ENCODE assay signal across 13 cellular contexts in genomic region chr5:134000696-134001453, GRCh38. TPM values are rescaled to one million over a fixed set of nuclear protein-coding genes. Genes with fewer than 3 reads are reported as not detected.
A peak's percentile ranks its signal among the peaks of the same experiment; 100 is the strongest.
DNase-seq lines count a peak whose midpoint lies in the region; ATAC-seq and TF ChIP-seq lines count a peak whose summit lies in the region.
"Had no signal": no experiment of that assay in that cellular context is flagged by ENCODE, and none has a peak within 500 bp of the region (broad histone marks: within the 10 kb centered on the region; RNA-seq: fewer than 3 reads in every experiment).

No MANE protein-coding gene starts in this region.

- 69 to 79% methylated on average over 5 to 10 of the region's 10 CpGs for WGBS in body of pancreas, 2 donors
- WGBS in sigmoid colon, 2 donors = 66 to 89% methylated on average over 10 of the region's 10 CpGs
- 96 to 98% methylated on average over 8 to 10 of the region's 10 CpGs for WGBS in thyroid gland, 2 donors

- H3K9me3 Mint-ChIP-seq in activated T-cell treated with anti-CD3 and anti-CD28 coated beads, Interleukin-2, amount 50 U/mL, for 24 hours = no peaks in the 10 kb centered on the region
- H3K9me3 Mint-ChIP-seq in osteocyte (ENCODE audit: unreplicated experiment) = no peaks in the 10 kb centered on the region
- H3K9me3 Mint-ChIP-seq: activated T-cell treated with anti-CD3 and anti-CD28 coated beads, Interleukin-2, amount 50 U/mL, for 4 hours had no signal

- H3K4me1 Mint-ChIP-seq in activated T-cell treated with anti-CD3 and anti-CD28 coated beads, Interleukin-2, amount 50 U/mL, for 24 hours (ENCODE audit: low read depth) = peaks cover 68% of the 10 kb centered on the region
- H3K4me1 Mint-ChIP-seq in osteocyte (ENCODE audit: unreplicated experiment) = peaks cover 41% of the 10 kb centered on the region

- H3K4me3 ChIP-seq in H7 (ENCODE audit: insufficient read depth, low read depth, low read length) = no peak overlapping the region
- H3K4me3 ChIP-seq in body of pancreas = no peak overlapping the region
- H3K4me3 ChIP-seq in sigmoid colon = no peak overlapping the region
- H3K4me3 ChIP-seq in thyroid gland (replicated peaks in 1 of 3) = no peak overlapping the region

- TF ChIP-seq POLR2A in body of pancreas (IDR thresholded peaks at IDR 0.05) = no peak
- no peak for TF ChIP-seq POLR2A in sigmoid colon (IDR thresholded peaks at IDR 0.05)
- no peak for TF ChIP-seq POLR2A in thyroid gland (IDR thresholded peaks at IDR 0.05)

- intact Hi-C loops in body of pancreas (cut with DNase I) = no loop called here
- intact Hi-C loops in sigmoid colon (cut with DNase I) = no loop called here
- intact Hi-C loops in thyroid gland (cut with DNase I) = no loop called here

- H3K27ac ChIP-seq in body of pancreas (peak overlapping the region in 3 of 4 donors; percentile 17 to 34 (median 19)), sigmoid colon (peak overlapping the region in 3 of 4 donors; percentile 9 to 98 (median 20)), thyroid gland (no peak overlapping the region)

- TF ChIP-seq EP300 in sigmoid colon (IDR thresholded peaks at IDR 0.05) = no peak

- ATAC-seq in body of pancreas = no peak
- ATAC-seq: activated T-cell treated with anti-CD3 and anti-CD28 coated beads, Interleukin-2, amount 50 U/mL, for 4 hours; SK-N-SH treated with all-trans-retinoic acid at 6 μM for 48 hours had no signal

- H3K27me3 ChIP-seq in H7 (ENCODE audit: control insufficient read depth, insufficient read depth, low read length) = no peaks in the 10 kb centered on the region
- no peaks in the 10 kb centered on the region for H3K27me3 ChIP-seq in body of pancreas
- no peaks in the 10 kb centered on the region for H3K27me3 ChIP-seq in sigmoid colon
- no peaks in the 10 kb centered on the region for H3K27me3 ChIP-seq in thyroid gland

- peak overlapping the region; percentile 68 for H3K27ac Mint-ChIP-seq in activated T-cell treated with anti-CD3 and anti-CD28 coated beads, Interleukin-2, amount 50 U/mL, for 24 hours
- H3K27ac Mint-ChIP-seq in osteocyte (ENCODE audit: unreplicated experiment) = no peak overlapping the region

- DNase-seq in activated T-cell treated with anti-CD3 and anti-CD28 coated beads, Interleukin-2, amount 50 U/mL, for 24 hours = no peak
- DNase-seq in activated T-cell treated with anti-CD3 and anti-CD28 coated beads, Interleukin-2, amount 50 U/mL, for 48 hours = no peak
- peak; percentile 4 for DNase-seq in H7
- DNase-seq in body of pancreas = no peak
- no peak for DNase-seq in sigmoid colon
- no peak for DNase-seq in osteocyte (ENCODE audit: extremely low spot score, unreplicated experiment)
- DNase-seq in thyroid gland = no peak
- no peak for DNase-seq in ecto neural progenitor cell (ENCODE audit: low spot score)
- DNase-seq: ACHN; activated T-cell treated with anti-CD3 and anti-CD28 coated beads, Interleukin-2, amount 50 U/mL, for 4 hours; MV-4-11; NCI-H2171 had no signal

- H3K4me3 Mint-ChIP-seq in activated T-cell treated with anti-CD3 and anti-CD28 coated beads, Interleukin-2, amount 50 U/mL, for 24 hours = peak overlapping the region; percentile 41
- H3K4me3 Mint-ChIP-seq in osteocyte (ENCODE audit: unreplicated experiment) = no peak overlapping the region

- H3K9me3 ChIP-seq in body of pancreas (no peaks in the 10 kb centered on the region), sigmoid colon (no peaks in the 10 kb centered on the region), thyroid gland (no peaks in the 10 kb centered on the region)

- peaks cover 67% of the 10 kb centered on the region for H3K36me3 Mint-ChIP-seq in activated T-cell treated with anti-CD3 and anti-CD28 coated beads, Interleukin-2, amount 50 U/mL, for 24 hours (ENCODE audit: low read depth)
- H3K36me3 Mint-ChIP-seq in osteocyte (ENCODE audit: unreplicated experiment) = peaks cover 4% of the 10 kb centered on the region

- H3K27me3 Mint-ChIP-seq in activated T-cell treated with anti-CD3 and anti-CD28 coated beads, Interleukin-2, amount 50 U/mL, for 24 hours = no peaks in the 10 kb centered on the region
- no peaks in the 10 kb centered on the region for H3K27me3 Mint-ChIP-seq in osteocyte (ENCODE audit: unreplicated experiment)

- H3K4me1 ChIP-seq in body of pancreas (peaks cover 56% of the 10 kb centered on the region), sigmoid colon (peaks cover 0 to 84% (median 71%) of the 10 kb centered on the region in 4 donors), thyroid gland (peaks cover 35 to 45% of the 10 kb centered on the region in 2 donors)

- H3K36me3 ChIP-seq in H7 (replicated peaks; ENCODE audit: control insufficient read depth, insufficient read depth, low read length) = peaks cover 8% of the 10 kb centered on the region
- H3K36me3 ChIP-seq in body of pancreas (replicated peaks in 1 of 2; ENCODE audit: insufficient read depth in 1 of 2, low read depth in 2 of 2) = peaks cover 0 to 2% of the 10 kb centered on the region in 2 donors
- peaks cover 0 to 7% (median 0%) of the 10 kb centered on the region in 4 donors for H3K36me3 ChIP-seq in sigmoid colon
- H3K36me3 ChIP-seq in thyroid gland = no peaks in the 10 kb centered on the region

- TF ChIP-seq CTCF in body of pancreas (IDR thresholded peaks at IDR 0.05) (no peak), sigmoid colon (IDR thresholded peaks at IDR 0.05) (no peak), osteocyte (IDR thresholded peaks at IDR 0.05) (no peak), thyroid gland (IDR thresholded peaks at IDR 0.05) (no peak)

RNA-seq across cellular contexts. Expression of gene VDAC1, which starts 3.9 kb away (rescaled TPM):
- total RNA-seq in H7 (2014; rRNA removed; shearing (Covaris generic)) = 368 and 419 TPM in 2 replicates
- total RNA-seq in body of pancreas (10 to 100 TPM; 37.6 to 65.1 TPM), sigmoid colon (10 to 100 TPM; 71.3 to 99.2 (median 78.9) TPM), osteocyte (115 and 119 TPM in 2 replicates), thyroid gland (100 to 1,000 TPM; 122 to 166 (median 136) TPM)
- polyA plus RNA-seq in sigmoid colon = 100 to 1,000 TPM; 192 to 361 (median 218) TPM

RNA-seq across cellular contexts. Expression of gene C5orf15, which starts 32.5 kb away (rescaled TPM):
- 48.7 and 55.5 TPM in 2 replicates for total RNA-seq in H7 (2014; rRNA removed; shearing (Covaris generic))
- total RNA-seq in body of pancreas (10 to 100 TPM; 20.4 to 28.0 TPM), sigmoid colon (10 to 100 TPM; 22.8 to 38.5 (median 30.9) TPM), osteocyte (58.9 and 62.6 TPM in 2 replicates), thyroid gland (10 to 100 TPM; 53.7 to 76.3 (median 71.4) TPM)
- 10 to 100 TPM in 2 of 3 donors, 1 to 10 TPM in 1; 6.6 to 34.1 (median 15.7) TPM for polyA plus RNA-seq in sigmoid colon

Comparison
In these comparisons a context has a peak if more than half of its experiments do, and no peak if none do; other contexts are left out.
1. H3K27ac ChIP-seq: peak in body of pancreas (3 of 4) and sigmoid colon (3 of 4); none in thyroid gland (0 of 3).